In genomic region chr2:38549851-38550250, GRCh38 we compare ENCODE assay signal across 20 cellular contexts.
"Had no signal": no experiment of that assay in that cellular context is flagged by ENCODE, and none has a peak within 500 bp of the region (broad histone marks: within the 10 kb centered on the region; RNA-seq: fewer than 3 reads in every experiment).

No MANE protein-coding gene starts in this region.

- H3K4me1 Mint-ChIP-seq: memory B cell, neural progenitor cell had no signal

- H3K27ac ChIP-seq: dorsolateral prefrontal cortex, left ventricle myocardium inferior, lower lobe of right lung, neural progenitor cell, ovary, right atrium auricular region had no signal

- H3K9ac ChIP-seq: neural progenitor cell had no signal

- DNase-seq: cortex of kidney; dorsolateral prefrontal cortex; effector CD8-positive, alpha-beta T cell; foreskin fibroblast; kidney; left cardiac atrium; left ventricle myocardium inferior; lower lobe of right lung; natural killer cell; nucleus accumbens; ovary; small intestine; stimulated activated CD4-positive, alpha-beta T cell treated with anti-CD3 and anti-CD28 coated beads, Interleukin-2, amount 100 ng/mL, for 48 hours; stimulated activated naive CD4-positive, alpha-beta T cell treated with Interleukin-2 at 50 U/mL for 16 hours had no signal

- H3K9me3 ChIP-seq: left ventricle myocardium inferior, lower lobe of right lung, right atrium auricular region had no signal

- H3K4me3 Mint-ChIP-seq: memory B cell, mesothelial cell of epicardium, natural killer cell, neural progenitor cell, type B pancreatic cell had no signal

- H3K4me2 ChIP-seq: neural progenitor cell had no signal

- H3K9me3 Mint-ChIP-seq: natural killer cell, neural progenitor cell, type B pancreatic cell had no signal

- H3K27me3 ChIP-seq: dorsolateral prefrontal cortex, neural progenitor cell, ovary, right atrium auricular region had no signal

- H3K36me3 Mint-ChIP-seq: memory B cell, natural killer cell had no signal

- ATAC-seq: esophagus mucosa, left cardiac atrium, lower lobe of right lung, natural killer cell had no signal

- H3K4me1 ChIP-seq: left ventricle myocardium inferior, lower lobe of right lung, neural progenitor cell, right atrium auricular region had no signal

- H3K27ac Mint-ChIP-seq: memory B cell, natural killer cell, neural progenitor cell, type B pancreatic cell had no signal

- H3K27me3 Mint-ChIP-seq: type B pancreatic cell had no signal

- H3K4me3 ChIP-seq: left ventricle myocardium inferior, lower lobe of right lung, neural progenitor cell, ovary, right atrium auricular region had no signal

- H2AFZ ChIP-seq: neural progenitor cell had no signal
